In the genomic region with DNA sequence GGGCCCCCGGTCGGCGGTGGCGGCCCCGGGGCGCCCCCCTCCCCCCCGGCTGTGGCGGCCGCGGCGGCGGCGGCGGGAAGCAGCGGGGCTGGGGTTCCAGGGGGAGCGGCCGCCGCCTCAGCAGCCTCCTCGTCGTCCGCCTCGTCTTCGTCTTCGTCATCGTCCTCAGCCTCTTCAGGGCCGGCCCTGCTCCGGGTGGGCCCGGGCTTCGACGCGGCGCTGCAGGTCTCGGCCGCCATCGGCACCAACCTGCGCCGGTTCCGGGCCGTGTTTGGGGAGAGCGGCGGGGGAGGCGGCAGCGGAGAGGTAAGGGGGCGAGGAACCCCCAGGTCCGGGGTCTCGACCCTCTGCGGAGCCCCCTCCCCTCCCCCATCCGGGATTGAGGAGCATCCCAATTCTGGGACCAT, we compare ENCODE assay signal across 8 cellular contexts. TPM values are rescaled to one million over a fixed set of nuclear protein-coding genes. Genes with fewer than 3 reads are reported as not detected.
A peak's percentile ranks its signal among the peaks of the same experiment; 100 is the strongest.
DNase-seq lines count a peak whose midpoint lies in the region; ATAC-seq and TF ChIP-seq lines count a peak whose summit lies in the region.

No MANE protein-coding gene starts in this region.

- H3K27me3 Mint-ChIP-seq in natural killer cell treated with Interleukin-12 subunit alpha and Interleukin-12 subunit beta and Interleukin-15 and Interleukin-18, amount 100 ng/mL, for 72 hours = no peaks in the 10 kb centered on the region

- no peaks in the 10 kb centered on the region for H3K9me3 ChIP-seq in vagina

- no peaks in the 10 kb centered on the region for H3K27me3 ChIP-seq in vagina

- H3K27ac Mint-ChIP-seq in natural killer cell treated with Interleukin-12 subunit alpha and Interleukin-12 subunit beta and Interleukin-15 and Interleukin-18, amount 100 ng/mL, for 72 hours = peak overlapping the region; percentile 84 to 97

- H3K36me3 ChIP-seq in vagina = no peaks in the 10 kb centered on the region

- H3K4me3 Mint-ChIP-seq in natural killer cell treated with Interleukin-12 subunit alpha and Interleukin-12 subunit beta and Interleukin-15 and Interleukin-18, amount 100 ng/mL, for 72 hours = peak overlapping the region; percentile 87

- TF ChIP-seq CTCF in epithelial cell of esophagus (IDR thresholded peaks at IDR 0.05; ENCODE audit: insufficient read depth, low read depth, low read length, missing control alignments) = no peak
- no peak for TF ChIP-seq CTCF in vagina (IDR thresholded peaks at IDR 0.05)

- intact Hi-C loops in vagina (cut with DNase I) = no loop called here

- no peak for TF ChIP-seq POLR2A in vagina (IDR thresholded peaks at IDR 0.05)

- peak; percentile 15 for ATAC-seq in HG03175 (IDR thresholded peaks at IDR 0.05; ENCODE audit: unreplicated experiment)
- peak; percentile 6 to 11 for ATAC-seq in activated CD4-positive, CD25-positive, alpha-beta regulatory T cell treated with anti-CD3 and anti-CD28 coated beads, Interleukin-2, amount 50 U/mL, for 24 hours
- peak; percentile 41 to 47 for ATAC-seq in natural killer cell treated with Interleukin-12 subunit alpha and Interleukin-12 subunit beta and Interleukin-15 and Interleukin-18, amount 100 ng/mL, for 72 hours

- H3K9me3 Mint-ChIP-seq in natural killer cell treated with Interleukin-12 subunit alpha and Interleukin-12 subunit beta and Interleukin-15 and Interleukin-18, amount 100 ng/mL, for 72 hours = no peaks in the 10 kb centered on the region

- H3K27ac ChIP-seq in vagina = peak overlapping the region; percentile 97

- H3K4me1 Mint-ChIP-seq in natural killer cell treated with Interleukin-12 subunit alpha and Interleukin-12 subunit beta and Interleukin-15 and Interleukin-18, amount 100 ng/mL, for 72 hours (ENCODE audit: low read depth in 2 of 2) = peaks cover 39 to 48% of the 10 kb centered on the region in 2 donors

- DNase-seq in NCI-H82 (lab: John Stamatoyannopoulos, UW) (peak; percentile 45), NCI-H82 treated with DMSO at 0.1 percent for 48 hours (lab: John Stamatoyannopoulos, UW; ENCODE audit: unreplicated experiment) (no peak), epithelial cell of esophagus (ENCODE audit: low read depth) (peak; percentile 36), vagina (ENCODE audit: extremely low spot score in 2 of 2) (peak in 1 of 2 donors; percentile 85), NCI-H526 treated with DMSO at 0.1 percent for 48 hours (lab: John Stamatoyannopoulos, UW) (no peak)
- peak; percentile 70 for DNase-seq in natural killer cell treated with Interleukin-12 subunit alpha and Interleukin-12 subunit beta and Interleukin-15 and Interleukin-18, amount 100 ng/mL, for 72 hours (ENCODE audit: low spot score)

- H3K36me3 Mint-ChIP-seq in natural killer cell treated with Interleukin-12 subunit alpha and Interleukin-12 subunit beta and Interleukin-15 and Interleukin-18, amount 100 ng/mL, for 72 hours = no peaks in the 10 kb centered on the region

- H3K4me3 ChIP-seq in epithelial cell of esophagus (ENCODE audit: low read length) (peak overlapping the region; percentile 78), vagina (peak overlapping the region; percentile 66 to 99)

- H3K4me1 ChIP-seq in vagina = peaks cover 62% of the 10 kb centered on the region

RNA-seq across cellular contexts. Expression of a gene that starts 0.3 kb away (rescaled TPM):
- 100 to 1,000 TPM; 145 to 202 TPM for total RNA-seq in natural killer cell treated with Interleukin-12 subunit alpha and Interleukin-12 subunit beta and Interleukin-15 and Interleukin-18, amount 100 ng/mL, for 72 hours
- total RNA-seq in vagina = 72.7 TPM

RNA-seq across cellular contexts. Expression of a gene that starts 35.2 kb away (rescaled TPM):
- 100 to 1,000 TPM; 183 to 189 TPM for total RNA-seq in natural killer cell treated with Interleukin-12 subunit alpha and Interleukin-12 subunit beta and Interleukin-15 and Interleukin-18, amount 100 ng/mL, for 72 hours
- 169 TPM for total RNA-seq in vagina

Comparison
In these comparisons a context has a peak if more than half of its experiments do, and no peak if none do; other contexts are left out.
1. DNase-seq: peak in NCI-H82 (single experiment), epithelial cell of esophagus (single experiment) and natural killer cell treated with Interleukin-12 subunit alpha and Interleukin-12 subunit beta and Interleukin-15 and Interleukin-18, amount 100 ng/mL, for 72 hours (single experiment); none in NCI-H82 treated with DMSO at 0.1 percent for 48 hours (single experiment) and NCI-H526 treated with DMSO at 0.1 percent for 48 hours (single experiment).
2. Peak in every context shown above with its lines, with median percentiles within 50 percentile points of each other: ATAC-seq.